In genomic region chr13:54402495-54402894, GRCh38 we compare ENCODE assay signal across 8 cellular contexts.
"Had no signal": no experiment of that assay in that cellular context is flagged by ENCODE, and none has a peak within 500 bp of the region (broad histone marks: within the 10 kb centered on the region; RNA-seq: fewer than 3 reads in every experiment).

No MANE protein-coding gene starts in this region.

- FAIRE-seq: H54, HTR-8/SVneo, K562 had no signal

- H2AFZ ChIP-seq: GM23248 had no signal

- H3K27ac ChIP-seq: GM23248 had no signal

- DNase-seq: GM23248, GOT3, H9, HFFc6, IMR-90 had no signal

- H3K4me3 ChIP-seq: GM23248, K562 had no signal

- H3K9ac ChIP-seq: GM23248 had no signal
